ENCODE assay signal across 8 cellular contexts in genomic region chr20:41030536-41031242, GRCh38. TPM values are rescaled to one million over a fixed set of nuclear protein-coding genes. Genes with fewer than 3 reads are reported as not detected.
DNase-seq lines count a peak whose midpoint lies in the region; ATAC-seq, FAIRE-seq and TF ChIP-seq lines count a peak whose summit lies in the region.

No MANE protein-coding gene starts in this region.

- H3K27me3 Mint-ChIP-seq in activated CD4-positive, alpha-beta T cell treated with anti-CD3 and anti-CD28 coated beads, Interleukin-2, amount 10 ng/mL, durations not matched to agents 7 days and 5 days, result no peaks in the 10 kb centered on the region
- H3K27me3 Mint-ChIP-seq in activated CD4-positive, alpha-beta memory T cell treated with anti-CD3 and anti-CD28 coated beads for 36 hours, result no peaks in the 10 kb centered on the region
- H3K27me3 Mint-ChIP-seq in immature natural killer cell (ENCODE audit: low read depth in 3 of 3), result peaks cover 7 to 12% (median 8%) of the 10 kb centered on the region in 3 donors

- intact Hi-C loops in activated CD4-positive, alpha-beta memory T cell treated with anti-CD3 and anti-CD28 coated beads for 36 hours (cut with micrococcal nuclease), result no loop called here
- intact Hi-C loops in thyroid gland (cut with DNase I), result no loop called here

- ATAC-seq in GM21367 (IDR thresholded peaks at IDR 0.05; ENCODE audit: unreplicated experiment) (no peak), GM19452 (IDR thresholded peaks at IDR 0.05; ENCODE audit: unreplicated experiment) (no peak)

- no peak for FAIRE-seq in D721Med (lab: Jason Lieb, UNC)

- POLR2A ChIA-PET in activated CD4-positive, alpha-beta T cell treated with anti-CD3 and anti-CD28 coated beads, Interleukin-2, amount 10 ng/mL, durations not matched to agents 7 days and 5 days (lab: Charles Lee), result no interaction called here
- POLR2A ChIA-PET in activated CD4-positive, alpha-beta memory T cell treated with anti-CD3 and anti-CD28 coated beads for 36 hours (lab: Charles Lee), result interaction anchor here (1.3 to 1.6 kb wide), 4 partner anchors 10 to 39 kb away, joined by 3 to 5 read pairs (median 4); no protein-coding TSS in a partner anchor

- no peak for DNase-seq in activated CD4-positive, alpha-beta T cell treated with anti-CD3 and anti-CD28 coated beads, Interleukin-2, amount 10 ng/mL, durations not matched to agents 7 days and 5 days
- no peak for DNase-seq in activated CD4-positive, alpha-beta T cell treated with anti-CD3 and anti-CD28 coated beads, Interleukin-2, amount 50 U/mL, for 48 hours
- no peak for DNase-seq in activated CD4-positive, alpha-beta memory T cell treated with anti-CD3 and anti-CD28 coated beads for 36 hours
- DNase-seq in immature natural killer cell (no peak), thyroid gland (no peak), D721Med (ENCODE audit: insufficient read length, low spot score) (no peak)

- peak overlapping the region; percentile 84 for H3K4me3 Mint-ChIP-seq in activated CD4-positive, alpha-beta T cell treated with anti-CD3 and anti-CD28 coated beads, Interleukin-2, amount 10 ng/mL, durations not matched to agents 7 days and 5 days
- peak overlapping the region; percentile 85 for H3K4me3 Mint-ChIP-seq in activated CD4-positive, alpha-beta memory T cell treated with anti-CD3 and anti-CD28 coated beads for 36 hours
- peak overlapping the region; percentile 89 to 97 (median 94) for H3K4me3 Mint-ChIP-seq in immature natural killer cell

- H3K27ac ChIP-seq in thyroid gland, result peak overlapping the region in 2 of 3 donors; percentile 91 to 98

- H3K4me1 ChIP-seq in thyroid gland, result peaks cover 35 to 53% of the 10 kb centered on the region in 2 donors

- WGBS in thyroid gland, 2 donors, result 28 to 31% methylated on average over 5 of the region's 5 CpGs

- peaks cover 68% of the 10 kb centered on the region for H3K4me1 Mint-ChIP-seq in activated CD4-positive, alpha-beta T cell treated with anti-CD3 and anti-CD28 coated beads, Interleukin-2, amount 10 ng/mL, durations not matched to agents 7 days and 5 days
- peaks cover 68% of the 10 kb centered on the region for H3K4me1 Mint-ChIP-seq in activated CD4-positive, alpha-beta memory T cell treated with anti-CD3 and anti-CD28 coated beads for 36 hours (ENCODE audit: low read depth)
- H3K4me1 Mint-ChIP-seq in immature natural killer cell, result peaks cover 66 to 77% of the 10 kb centered on the region in 2 donors

- TF ChIP-seq CTCF in thyroid gland (IDR thresholded peaks at IDR 0.05), result no peak
- no peak for TF ChIP-seq CTCF in D721Med (IDR thresholded peaks at IDR 0.05; ENCODE audit: insufficient read depth, missing control alignments)

- peak overlapping the region in 2 of 3 donors; percentile 8 to 86 for H3K4me3 ChIP-seq in thyroid gland (replicated peaks in 1 of 3)

- peak overlapping the region; percentile 31 for H3K27ac Mint-ChIP-seq in activated CD4-positive, alpha-beta T cell treated with anti-CD3 and anti-CD28 coated beads, Interleukin-2, amount 10 ng/mL, durations not matched to agents 7 days and 5 days
- no peak overlapping the region for H3K27ac Mint-ChIP-seq in activated CD4-positive, alpha-beta memory T cell treated with anti-CD3 and anti-CD28 coated beads for 36 hours
- H3K27ac Mint-ChIP-seq in immature natural killer cell, result peak overlapping the region in 4 of 6 donors; percentile 7 to 98 (median 94)

- H3K9me3 Mint-ChIP-seq in activated CD4-positive, alpha-beta T cell treated with anti-CD3 and anti-CD28 coated beads, Interleukin-2, amount 10 ng/mL, durations not matched to agents 7 days and 5 days, result no peaks in the 10 kb centered on the region
- no peaks in the 10 kb centered on the region for H3K9me3 Mint-ChIP-seq in activated CD4-positive, alpha-beta memory T cell treated with anti-CD3 and anti-CD28 coated beads for 36 hours
- H3K9me3 Mint-ChIP-seq in immature natural killer cell, result no peaks in the 10 kb centered on the region

- H3K36me3 Mint-ChIP-seq in activated CD4-positive, alpha-beta T cell treated with anti-CD3 and anti-CD28 coated beads, Interleukin-2, amount 10 ng/mL, durations not matched to agents 7 days and 5 days (ENCODE audit: low read depth), result peaks cover 53% of the 10 kb centered on the region
- peaks cover 35% of the 10 kb centered on the region for H3K36me3 Mint-ChIP-seq in activated CD4-positive, alpha-beta memory T cell treated with anti-CD3 and anti-CD28 coated beads for 36 hours
- no peaks in the 10 kb centered on the region for H3K36me3 Mint-ChIP-seq in immature natural killer cell

- no peaks in the 10 kb centered on the region for H3K36me3 ChIP-seq in thyroid gland

- no peaks in the 10 kb centered on the region for H3K9me3 ChIP-seq in thyroid gland

- H3K27me3 ChIP-seq in thyroid gland, result no peaks in the 10 kb centered on the region

- CTCF ChIA-PET in activated CD4-positive, alpha-beta T cell treated with anti-CD3 and anti-CD28 coated beads, Interleukin-2, amount 10 ng/mL, durations not matched to agents 7 days and 5 days (lab: Charles Lee), result interaction anchor here (1.1 to 2.8 kb wide), 4 partner anchors 12 to 40 kb away, joined by 3 to 10 read pairs (median 6); no protein-coding TSS in a partner anchor
- CTCF ChIA-PET in activated CD4-positive, alpha-beta memory T cell treated with anti-CD3 and anti-CD28 coated beads for 36 hours (lab: Charles Lee), result interaction anchor here (5.1 kb wide), 1 partner anchor 39 kb away, joined by 32 read pairs; no protein-coding TSS in a partner anchor

- no peak for TF ChIP-seq POLR2A in thyroid gland (IDR thresholded peaks at IDR 0.05)

RNA-seq across cellular contexts. Expression of gene TOP1, which starts 2.1 kb away (rescaled TPM):
- total RNA-seq in activated CD4-positive, alpha-beta T cell treated with anti-CD3 and anti-CD28 coated beads, Interleukin-2, amount 10 ng/mL, durations not matched to agents 7 days and 5 days, result 10 to 100 TPM; 66.7 to 76.9 TPM
- total RNA-seq in activated CD4-positive, alpha-beta memory T cell treated with anti-CD3 and anti-CD28 coated beads for 36 hours, result 100 to 1,000 TPM; 128 TPM
- polyA plus RNA-seq in immature natural killer cell, result 10 to 100 TPM in 1 of 3 donors, 1 to 10 TPM in 2; 5.0 to 16.0 (median 5.3) TPM
- 10 to 100 TPM; 31.3 to 46.3 (median 41.4) TPM for total RNA-seq in thyroid gland
